28 cellular contexts compared by ENCODE assay signal in genomic region chr1:106952766-106953165, GRCh38.
DNase-seq lines count a peak whose midpoint lies in the region; ATAC-seq, FAIRE-seq and TF ChIP-seq lines count a peak whose summit lies in the region.
"Had no signal": no experiment of that assay in that cellular context is flagged by ENCODE, and none has a peak within 500 bp of the region (broad histone marks: within the 10 kb centered on the region; RNA-seq: fewer than 3 reads in every experiment).

No MANE protein-coding gene starts in this region.

- H3K4me3 ChIP-seq in IMR-90 (ENCODE audit: insufficient read depth, low read depth, low read length), result no peak overlapping the region
- H3K4me3 ChIP-seq in bronchial epithelial cell (ENCODE audit: low read depth, low read length), result no peak overlapping the region
- H3K4me3 ChIP-seq in trophoblast cell (ENCODE audit: low read depth, low read length), result no peak overlapping the region
- H3K4me3 ChIP-seq: BLaER1, dorsolateral prefrontal cortex, uterus had no signal

- intact Hi-C loops in IMR-90 (cut with micrococcal nuclease), result no loop called here
- intact Hi-C loops in activated CD4-positive, alpha-beta T cell treated with anti-CD3 and anti-CD28 coated beads, Interleukin-2, amount 10 ng/mL, durations not matched to agents 24 days and 14 days (cut with micrococcal nuclease), result no loop called here

- H4K91ac ChIP-seq in IMR-90 (ENCODE audit: insufficient read depth, low read depth, low read length) (no peak overlapping the region), trophoblast cell (ENCODE audit: low read depth, low read length) (no peak overlapping the region)

- H3K18ac ChIP-seq in IMR-90 (ENCODE audit: low read depth, low read length) (no peak overlapping the region), trophoblast cell (ENCODE audit: low read length) (no peak overlapping the region)

- no peaks in the 10 kb centered on the region for H3K79me2 ChIP-seq in trophoblast cell (ENCODE audit: control insufficient read depth, insufficient read depth, low read length, poor library complexity)

- no peaks in the 10 kb centered on the region for H3K4me1 Mint-ChIP-seq in T-helper 17 cell
- H3K4me1 Mint-ChIP-seq in activated CD4-positive, alpha-beta T cell treated with anti-CD3 and anti-CD28 coated beads, Interleukin-2, amount 10 ng/mL, durations not matched to agents 24 days and 14 days, result no peaks in the 10 kb centered on the region
- H3K4me1 Mint-ChIP-seq: activated naive CD4-positive, alpha-beta T cell treated with anti-CD3 and anti-CD28 coated beads, Interleukin-2, amount 50 U/mL, for 24 hours; central memory CD8-positive, alpha-beta T cell; naive thymus-derived CD8-positive, alpha-beta T cell; stimulated activated effector memory CD8-positive, alpha-beta T cell treated with anti-CD3 and anti-CD28 coated beads, Interleukin-12 subunit alpha, Interleukin-12 subunit beta, amount 100 ng/mL, for 72 hours had no signal

- POLR2A ChIA-PET in IMR-90 (lab: Charles Lee; ENCODE audit: unreplicated experiment), result no interaction called here

- H3K9me1 ChIP-seq in IMR-90 (ENCODE audit: insufficient read depth, low read length), result no peaks in the 10 kb centered on the region

- H3K4me1 ChIP-seq in IMR-90 (ENCODE audit: control insufficient read depth, insufficient read depth, low read length), result no peaks in the 10 kb centered on the region
- H3K4me1 ChIP-seq in trophoblast cell (ENCODE audit: control insufficient read depth in 1 of 2, insufficient read depth in 2 of 2, low read length in 2 of 2), result peaks cover 3 to 4% of the 10 kb centered on the region in 2 experiments
- H3K4me1 ChIP-seq: BLaER1, uterus had no signal

- no peaks in the 10 kb centered on the region for H4K20me1 ChIP-seq in IMR-90 (ENCODE audit: insufficient read depth, low read length)
- H4K20me1 ChIP-seq: BLaER1 had no signal

- no peak overlapping the region for H3K4me3 Mint-ChIP-seq in T-helper 17 cell
- H3K4me3 Mint-ChIP-seq in activated CD4-positive, alpha-beta T cell treated with anti-CD3 and anti-CD28 coated beads, Interleukin-2, amount 10 ng/mL, durations not matched to agents 24 days and 14 days, result no peak overlapping the region
- H3K4me3 Mint-ChIP-seq: activated naive CD4-positive, alpha-beta T cell treated with anti-CD3 and anti-CD28 coated beads, Interleukin-2, amount 50 U/mL, for 24 hours; activated T-helper 1 cell treated with anti-CD3 and anti-CD28 coated beads, Interleukin-12 subunit alpha, Interleukin-12 subunit beta, Interleukin-2, Interleukin-4 antibody, amounts not matched to agents 30 ng/mL and 10 ng/mL and 1 ng/mL, durations not matched to agents 14 hours and 24 hours and 36 hours; central memory CD8-positive, alpha-beta T cell; naive thymus-derived CD8-positive, alpha-beta T cell; stimulated activated effector memory CD8-positive, alpha-beta T cell treated with anti-CD3 and anti-CD28 coated beads, Interleukin-12 subunit alpha, Interleukin-12 subunit beta, amount 100 ng/mL, for 72 hours had no signal

- WGBS in IMR-90 (ENCODE audit: extremely low coverage in 2 of 2, insufficient read length in 1 of 2), 2 experiments, result no CpG with 5 or more reads among the region's 1 CpG
- no CpG with 5 or more reads among the region's 1 CpG for WGBS in trophoblast cell (ENCODE audit: extremely low coverage, insufficient coverage, insufficient read length)

- dilution Hi-C loops in IMR-90 (cut with HindIII; ENCODE audit: low sequenced_read_pairs, unreplicated experiment), result no loop called here

- H2AK9ac ChIP-seq in IMR-90 (replicated peaks; ENCODE audit: low read depth, low read length, poor library complexity), result no peak overlapping the region

- no peak overlapping the region for H4K12ac ChIP-seq in trophoblast cell (ENCODE audit: low read depth, low read length)

- H3K14ac ChIP-seq in IMR-90 (replicated peaks; ENCODE audit: low read depth, low read length), result no peak overlapping the region
- no peak overlapping the region for H3K14ac ChIP-seq in trophoblast cell (ENCODE audit: low read length)

- H4K8ac ChIP-seq in IMR-90 (ENCODE audit: low read depth in 2 of 2, low read length in 2 of 2) (no peak overlapping the region), trophoblast cell (ENCODE audit: low read depth, low read length) (no peak overlapping the region)

- no peak overlapping the region for H2BK12ac ChIP-seq in trophoblast cell (ENCODE audit: low read length)

- H3K9me3 ChIP-seq in IMR-90 (ENCODE audit: control insufficient read depth, insufficient read depth, low read length) (no peaks in the 10 kb centered on the region), trophoblast cell (ENCODE audit: insufficient read depth, low read depth, low read length) (peaks cover 2% of the 10 kb centered on the region), T-helper 17 cell (ENCODE audit: control insufficient read depth, low read length, poor library complexity, severe bottlenecking) (no peaks in the 10 kb centered on the region)
- H3K9me3 ChIP-seq: BLaER1, uterus had no signal

- H2BK20ac ChIP-seq in IMR-90 (ENCODE audit: low read depth, low read length), result no peak overlapping the region

- H3K4ac ChIP-seq in IMR-90 (ENCODE audit: low read depth, low read length) (no peak overlapping the region), trophoblast cell (ENCODE audit: low read depth, low read length) (no peak overlapping the region)

- H2BK120ac ChIP-seq in IMR-90 (ENCODE audit: low read depth, low read length) (no peak overlapping the region), trophoblast cell (ENCODE audit: insufficient read depth, low read length, poor library complexity) (no peak overlapping the region)

- no peaks in the 10 kb centered on the region for H3K36me3 Mint-ChIP-seq in T-helper 17 cell (ENCODE audit: low read depth)
- no peaks in the 10 kb centered on the region for H3K36me3 Mint-ChIP-seq in activated CD4-positive, alpha-beta T cell treated with anti-CD3 and anti-CD28 coated beads, Interleukin-2, amount 10 ng/mL, durations not matched to agents 24 days and 14 days (ENCODE audit: low read depth)
- H3K36me3 Mint-ChIP-seq: activated naive CD4-positive, alpha-beta T cell treated with anti-CD3 and anti-CD28 coated beads, Interleukin-2, amount 50 U/mL, for 24 hours; naive thymus-derived CD8-positive, alpha-beta T cell; stimulated activated effector memory CD8-positive, alpha-beta T cell treated with anti-CD3 and anti-CD28 coated beads, Interleukin-12 subunit alpha, Interleukin-12 subunit beta, amount 100 ng/mL, for 72 hours had no signal

- ATAC-seq in IMR-90 (ENCODE audit: low read depth) (no peak), T-helper 17 cell (no peak), HG02763 (IDR thresholded peaks at IDR 0.05; ENCODE audit: unreplicated experiment) (no peak)
- ATAC-seq: naive thymus-derived CD8-positive, alpha-beta T cell; Right ventricle myocardium inferior; stimulated activated effector memory CD8-positive, alpha-beta T cell treated with anti-CD3 and anti-CD28 coated beads, Interleukin-12 subunit alpha, Interleukin-12 subunit beta, amount 100 ng/mL, for 72 hours had no signal

- no peaks in the 10 kb centered on the region for H3K9me3 Mint-ChIP-seq in activated CD4-positive, alpha-beta T cell treated with anti-CD3 and anti-CD28 coated beads, Interleukin-2, amount 10 ng/mL, durations not matched to agents 24 days and 14 days
- H3K9me3 Mint-ChIP-seq: activated naive CD4-positive, alpha-beta T cell treated with anti-CD3 and anti-CD28 coated beads, Interleukin-2, amount 50 U/mL, for 24 hours; activated T-helper 1 cell treated with anti-CD3 and anti-CD28 coated beads, Interleukin-12 subunit alpha, Interleukin-12 subunit beta, Interleukin-2, Interleukin-4 antibody, amounts not matched to agents 30 ng/mL and 10 ng/mL and 1 ng/mL, durations not matched to agents 14 hours and 24 hours and 36 hours had no signal

- no peak overlapping the region for H2BK5ac ChIP-seq in IMR-90 (ENCODE audit: low read depth, low read length, poor library complexity, severe bottlenecking)
- no peak overlapping the region for H2BK5ac ChIP-seq in trophoblast cell (ENCODE audit: low read depth, low read length, poor library complexity)

- TF ChIP-seq CTCF in IMR-90 (conservative IDR thresholded peaks at IDR 0.05; ENCODE audit: low read depth, low read length) (no peak), bronchial epithelial cell (IDR thresholded peaks at IDR 0.05; ENCODE audit: insufficient read depth, low read length, severe bottlenecking) (no peak)

- no peak overlapping the region for H3K4me2 ChIP-seq in IMR-90 (ENCODE audit: low read depth, low read length)
- H3K4me2 ChIP-seq in trophoblast cell (ENCODE audit: low read length), result no peak overlapping the region
- H3K4me2 ChIP-seq: BLaER1, KMS-11 had no signal

- H3K27ac ChIP-seq in IMR-90 (ENCODE audit: insufficient read depth, low read length), result no peak overlapping the region
- H3K27ac ChIP-seq in trophoblast cell (ENCODE audit: low read depth, low read length), result no peak overlapping the region
- H3K27ac ChIP-seq: BLaER1, dorsolateral prefrontal cortex, KMS-11, uterus had no signal

- in situ Hi-C loops in IMR-90 (cut with MboI; ENCODE audit: low sequenced_read_pairs), result no loop called here

- peak; percentile 22 for DNase-seq in EL
- peak; percentile 3 for DNase-seq in IMR-90
- DNase-seq in bronchial epithelial cell (ENCODE audit: low read depth), result peak; percentile 63
- peak; percentile 11 for DNase-seq in glomerular visceral epithelial cell (ENCODE audit: extremely low spot score)
- no peak for DNase-seq in trophoblast cell
- no peak for DNase-seq in T-helper 17 cell
- no peak for DNase-seq in activated CD4-positive, alpha-beta T cell treated with anti-CD3 and anti-CD28 coated beads, Interleukin-2, amount 10 ng/mL, durations not matched to agents 24 days and 14 days
- DNase-seq: activated CD4-positive, alpha-beta T cell treated with anti-CD3 and anti-CD28 coated beads, Interleukin-2, amount 50 U/mL, for 1 hour; COR-L47; DMS79 treated with DMSO at 0.1 percent for 48 hours; dorsolateral prefrontal cortex; midbrain; naive thymus-derived CD8-positive, alpha-beta T cell; NCI-H1092; NCI-H1930; NCI-H774; small intestine; T-helper 9 cell; uterus had no signal

- H3K9ac ChIP-seq in IMR-90 (ENCODE audit: low read depth, low read length) (no peak overlapping the region), trophoblast cell (ENCODE audit: low read length) (no peak overlapping the region)
- H3K9ac ChIP-seq: BLaER1, KMS-11 had no signal

- H2BK15ac ChIP-seq in IMR-90 (ENCODE audit: low read depth, low read length), result no peak overlapping the region

- peak; percentile 83 for FAIRE-seq in bronchial epithelial cell (lab: Jason Lieb, UNC)
- FAIRE-seq: GM12892, small intestine had no signal

- no peak overlapping the region for H2AK5ac ChIP-seq in IMR-90 (ENCODE audit: low read depth, low read length)
- no peak overlapping the region for H2AK5ac ChIP-seq in trophoblast cell (ENCODE audit: low read length)

- no peak for TF ChIP-seq RAD21 in IMR-90 (IDR thresholded peaks at IDR 0.05; ENCODE audit: low read length)

- no peak overlapping the region for H3K27ac Mint-ChIP-seq in T-helper 17 cell
- no peak overlapping the region for H3K27ac Mint-ChIP-seq in activated CD4-positive, alpha-beta T cell treated with anti-CD3 and anti-CD28 coated beads, Interleukin-2, amount 10 ng/mL, durations not matched to agents 24 days and 14 days
- H3K27ac Mint-ChIP-seq: activated naive CD4-positive, alpha-beta T cell treated with anti-CD3 and anti-CD28 coated beads, Interleukin-2, amount 50 U/mL, for 24 hours; activated T-helper 1 cell treated with anti-CD3 and anti-CD28 coated beads, Interleukin-12 subunit alpha, Interleukin-12 subunit beta, Interleukin-2, Interleukin-4 antibody, amounts not matched to agents 30 ng/mL and 10 ng/mL and 1 ng/mL, durations not matched to agents 14 hours and 24 hours and 36 hours; naive thymus-derived CD8-positive, alpha-beta T cell; stimulated activated effector memory CD8-positive, alpha-beta T cell treated with anti-CD3 and anti-CD28 coated beads, Interleukin-12 subunit alpha, Interleukin-12 subunit beta, amount 100 ng/mL, for 72 hours had no signal

- no peak overlapping the region for H3K56ac ChIP-seq in IMR-90 (ENCODE audit: extremely low read depth, insufficient read depth, low read length)

- H3K79me1 ChIP-seq in IMR-90 (ENCODE audit: low read depth in 1 of 2, low read length in 2 of 2) (no peaks in the 10 kb centered on the region), trophoblast cell (ENCODE audit: low read length) (no peaks in the 10 kb centered on the region)

- H2AFZ ChIP-seq in IMR-90 (replicated peaks; ENCODE audit: low read length, poor library complexity) (no peak overlapping the region), trophoblast cell (ENCODE audit: insufficient read depth, low read length, poor library complexity) (no peak overlapping the region)

- CTCF ChIA-PET in IMR-90 (lab: Yijun Ruan, JAX), result no interaction called here

- no peak for TF ChIP-seq POLR2A in IMR-90 (IDR thresholded peaks at IDR 0.05; ENCODE audit: low read depth, low read length)

- H3K36me3 ChIP-seq in IMR-90 (ENCODE audit: control insufficient read depth, insufficient read depth, low read length), result no peaks in the 10 kb centered on the region
- H3K36me3 ChIP-seq in bronchial epithelial cell (ENCODE audit: control insufficient read depth, insufficient read depth, low read length), result no peaks in the 10 kb centered on the region
- no peaks in the 10 kb centered on the region for H3K36me3 ChIP-seq in trophoblast cell (ENCODE audit: control insufficient read depth in 1 of 2, insufficient read depth in 2 of 2, low read length in 2 of 2)
- H3K36me3 ChIP-seq: BLaER1, uterus had no signal

- no peak overlapping the region for H4K5ac ChIP-seq in IMR-90 (ENCODE audit: low read depth, low read length)

- no peaks in the 10 kb centered on the region for H3K27me3 ChIP-seq in IMR-90 (ENCODE audit: control insufficient read depth, insufficient read depth, low read length)
- H3K27me3 ChIP-seq in bronchial epithelial cell (ENCODE audit: control insufficient read depth, insufficient read depth, low read length), result no peaks in the 10 kb centered on the region
- H3K27me3 ChIP-seq in trophoblast cell (ENCODE audit: insufficient read depth, low read length), result no peaks in the 10 kb centered on the region
- H3K27me3 ChIP-seq: BLaER1, dorsolateral prefrontal cortex, uterus had no signal

- peaks cover 12% of the 10 kb centered on the region for H3K27me3 Mint-ChIP-seq in T-helper 17 cell
- no peaks in the 10 kb centered on the region for H3K27me3 Mint-ChIP-seq in activated CD4-positive, alpha-beta T cell treated with anti-CD3 and anti-CD28 coated beads, Interleukin-2, amount 10 ng/mL, durations not matched to agents 24 days and 14 days

- H3K23ac ChIP-seq in IMR-90 (ENCODE audit: low read depth, low read length) (no peak overlapping the region), trophoblast cell (ENCODE audit: low read length) (no peak overlapping the region)

- BruUV-seq in IMR-90 (replicated peaks; lab: Mats Ljungman, UMichigan), result no TSS peak

Comparison
In these comparisons a context has a peak if more than half of its experiments do, and no peak if none do; other contexts are left out.
1. DNase-seq: peak in EL (single experiment), IMR-90 (single experiment), bronchial epithelial cell (single experiment) and glomerular visceral epithelial cell (single experiment); none in trophoblast cell (0 of 2), T-helper 17 cell (0 of 3) and activated CD4-positive, alpha-beta T cell treated with anti-CD3 and anti-CD28 coated beads, Interleukin-2, amount 10 ng/mL, durations not matched to agents 24 days and 14 days (single experiment).